In the genomic region with DNA sequence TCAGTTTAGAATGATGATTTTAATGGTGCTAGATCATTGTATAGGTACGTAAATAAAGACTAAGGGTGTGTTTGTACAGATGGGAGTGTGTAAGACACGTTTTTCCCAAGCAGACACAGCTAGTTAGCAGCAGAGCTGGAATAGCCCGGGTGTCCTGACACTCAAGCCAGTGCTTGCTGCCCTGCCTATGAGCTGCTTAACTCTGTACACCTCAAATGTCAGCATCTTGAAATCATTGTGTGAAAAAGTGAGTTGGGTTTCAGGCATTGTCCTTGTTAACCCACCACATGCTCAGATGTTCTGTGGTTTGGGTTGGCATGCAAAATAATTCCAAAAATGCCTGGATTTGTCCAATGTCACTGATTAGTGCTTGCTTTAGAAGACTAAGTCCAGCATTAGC, we compare ENCODE assay signal across 1 cellular context.
TF ChIP-seq lines count a peak whose summit lies in the region.

No MANE protein-coding gene starts in this region.

TF ChIP-seq in IMR-90, 13 proteins besides CTCF, POLR2A, EP300 and RAD21:
- TF ChIP-seq, protein P1, sequence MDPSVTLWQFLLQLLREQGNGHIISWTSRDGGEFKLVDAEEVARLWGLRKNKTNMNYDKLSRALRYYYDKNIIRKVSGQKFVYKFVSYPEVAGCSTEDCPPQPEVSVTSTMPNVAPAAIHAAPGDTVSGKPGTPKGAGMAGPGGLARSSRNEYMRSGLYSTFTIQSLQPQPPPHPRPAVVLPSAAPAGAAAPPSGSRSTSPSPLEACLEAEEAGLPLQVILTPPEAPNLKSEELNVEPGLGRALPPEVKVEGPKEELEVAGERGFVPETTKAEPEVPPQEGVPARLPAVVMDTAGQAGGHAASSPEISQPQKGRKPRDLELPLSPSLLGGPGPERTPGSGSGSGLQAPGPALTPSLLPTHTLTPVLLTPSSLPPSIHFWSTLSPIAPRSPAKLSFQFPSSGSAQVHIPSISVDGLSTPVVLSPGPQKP (IDR thresholded peaks at IDR 0.05; ENCODE audit: borderline replicate concordance, low read depth, low read length) = no peak
- no peak for TF ChIP-seq SMC3 (IDR thresholded peaks at IDR 0.05; ENCODE audit: low read depth, low read length)
- no peak for TF ChIP-seq CEBPB (IDR thresholded peaks at IDR 0.05; ENCODE audit: low read depth, low read length)
- no peak for TF ChIP-seq RFX5 (IDR thresholded peaks at IDR 0.05; ENCODE audit: low read depth, low read length)
- no peak for TF ChIP-seq CHD1 (IDR thresholded peaks at IDR 0.05; ENCODE audit: low read depth, low read length)
- TF ChIP-seq, protein P2, sequence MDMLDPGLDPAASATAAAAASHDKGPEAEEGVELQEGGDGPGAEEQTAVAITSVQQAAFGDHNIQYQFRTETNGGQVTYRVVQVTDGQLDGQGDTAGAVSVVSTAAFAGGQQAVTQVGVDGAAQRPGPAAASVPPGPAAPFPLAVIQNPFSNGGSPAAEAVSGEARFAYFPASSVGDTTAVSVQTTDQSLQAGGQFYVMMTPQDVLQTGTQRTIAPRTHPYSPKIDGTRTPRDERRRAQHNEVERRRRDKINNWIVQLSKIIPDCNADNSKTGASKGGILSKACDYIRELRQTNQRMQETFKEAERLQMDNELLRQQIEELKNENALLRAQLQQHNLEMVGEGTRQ (IDR thresholded peaks at IDR 0.05; ENCODE audit: low read depth, low read length) = no peak
- no peak for TF ChIP-seq FOS (IDR thresholded peaks at IDR 0.05; ENCODE audit: low read depth, low read length)
- no peak for TF ChIP-seq NFE2L2 (IDR thresholded peaks at IDR 0.05; ENCODE audit: low read depth, low read length)
- no peak for TF ChIP-seq RCOR1 (IDR thresholded peaks at IDR 0.05; ENCODE audit: insufficient replicate concordance, low read length)
- TF ChIP-seq MAFK (IDR thresholded peaks at IDR 0.05; ENCODE audit: low read depth, low read length) = no peak
- TF ChIP-seq MAZ (IDR thresholded peaks at IDR 0.05; ENCODE audit: borderline replicate concordance, low read depth, low read length) = no peak
